8 cellular contexts compared by ENCODE assay signal in the genomic region with DNA sequence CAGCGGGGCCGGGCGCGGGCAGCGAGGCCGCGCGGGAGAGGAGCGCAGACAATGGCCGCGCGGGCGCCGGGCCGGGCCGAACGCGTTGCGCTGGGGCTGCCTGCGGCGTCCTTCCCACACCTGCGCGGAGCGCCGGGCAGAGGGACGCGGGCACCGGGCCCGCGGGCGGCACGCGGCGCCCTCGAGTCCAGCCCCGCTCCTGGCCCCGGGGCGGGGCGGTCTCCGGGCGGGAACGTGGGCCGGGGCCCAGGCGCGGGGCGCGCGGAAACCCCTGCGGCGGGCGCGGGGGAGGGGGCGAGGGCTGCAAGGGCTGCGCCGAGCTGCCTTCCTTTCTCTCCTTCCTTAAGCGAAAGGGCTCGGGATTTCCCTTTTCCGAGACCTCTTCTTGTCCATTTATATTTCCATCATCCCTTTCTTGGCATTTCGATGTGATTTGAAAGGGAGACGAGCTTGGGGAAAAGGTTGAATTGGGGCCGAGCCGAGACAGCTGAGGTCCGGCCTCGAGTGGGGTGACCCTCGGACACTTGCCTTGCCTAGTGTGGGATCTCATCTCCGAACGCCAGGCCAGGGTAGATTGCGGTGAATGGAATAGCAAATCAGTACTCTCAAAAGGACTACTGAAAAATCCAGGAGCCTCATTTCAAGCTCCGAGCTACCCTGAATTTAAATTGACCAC. TPM values are rescaled to one million over a fixed set of nuclear protein-coding genes. Genes with fewer than 3 reads are reported as not detected.
DNase-seq lines count a peak whose midpoint lies in the region; TF ChIP-seq lines count a peak whose summit lies in the region.

No MANE protein-coding gene starts in this region.

- POLR2A ChIA-PET in activated CD4-positive, alpha-beta T cell treated with anti-CD3 and anti-CD28 coated beads, Interleukin-2, amount 10 ng/mL, durations not matched to agents 7 days and 5 days (lab: Charles Lee), result no interaction called here
- POLR2A ChIA-PET in HEK293 (lab: Yijun Ruan, JAX), result interaction anchor here (0.6 to 1.7 kb wide), 6 partner anchors 8 to 1033 kb away, joined by 3 to 6 read pairs (median 4); a partner anchor contains a TSS

- H3K4me2 ChIP-seq in MM.1S (ENCODE audit: low read depth, low read length), result peak overlapping the region; percentile 89

- peaks cover 2% of the 10 kb centered on the region for H3K9me3 Mint-ChIP-seq in activated CD4-positive, alpha-beta T cell treated with anti-CD3 and anti-CD28 coated beads, Interleukin-2, amount 10 ng/mL, durations not matched to agents 7 days and 5 days
- H3K9me3 Mint-ChIP-seq in activated T-helper 2 cell treated with anti-CD3 and anti-CD28 coated beads, Interferon-gamma antibody, Interleukin-2, Interleukin-4, amounts not matched to agents 10 μg/mL and 5 μg/mL and 100 μg/mL, durations not matched to agents 14 hours and 24 hours and 36 hours, result no peaks in the 10 kb centered on the region

- no peaks in the 10 kb centered on the region for H3K79me2 ChIP-seq in MM.1S (ENCODE audit: low read length)

- no peaks in the 10 kb centered on the region for H3F3A ChIP-seq in MM.1S (ENCODE audit: insufficient read depth, low read length)

- peak overlapping the region; percentile 70 for H3K4me3 Mint-ChIP-seq in activated CD4-positive, alpha-beta T cell treated with anti-CD3 and anti-CD28 coated beads, Interleukin-2, amount 10 ng/mL, durations not matched to agents 7 days and 5 days
- H3K4me3 Mint-ChIP-seq in activated T-helper 2 cell treated with anti-CD3 and anti-CD28 coated beads, Interferon-gamma antibody, Interleukin-2, Interleukin-4, amounts not matched to agents 10 μg/mL and 5 μg/mL and 100 μg/mL, durations not matched to agents 14 hours and 24 hours and 36 hours (ENCODE audit: low read depth), result peak overlapping the region; percentile 78

- no peak for TF ChIP-seq CTCF in HEK293 (tag by site-specific recombination; IDR thresholded peaks at IDR 0.05)
- no peak for TF ChIP-seq CTCF in MM.1S (IDR thresholded peaks at IDR 0.05; ENCODE audit: low read length)
- no peak for TF ChIP-seq CTCF in left ventricle myocardium inferior (IDR thresholded peaks at IDR 0.05; ENCODE audit: borderline replicate concordance)
- no peak for TF ChIP-seq CTCF in retinal pigment epithelial cell (conservative IDR thresholded peaks at IDR 0.05; ENCODE audit: low read depth, low read length)

- peak overlapping the region; percentile 90; the same call in 1 of the 2 replicates for H3K27ac ChIP-seq in HEK293 (ENCODE audit: extremely low read depth, low read depth, low read length)
- no peak overlapping the region for H3K27ac ChIP-seq in MM.1S (ENCODE audit: low read length)
- peak overlapping the region; percentile 75 for H3K27ac ChIP-seq in left ventricle myocardium inferior (replicated peaks)

- H3K9me2 ChIP-seq in MM.1S (replicated peaks; ENCODE audit: insufficient read depth, low read length), result no peaks in the 10 kb centered on the region

- intact Hi-C loops in activated T-helper 2 cell treated with anti-CD3 and anti-CD28 coated beads, Interferon-gamma antibody, Interleukin-2, Interleukin-4, amounts not matched to agents 10 μg/mL and 5 μg/mL and 100 μg/mL, durations not matched to agents 14 hours and 24 hours and 36 hours (cut with micrococcal nuclease), result loop anchor here (5.0 kb wide), 1 partner anchor 147 kb away; no protein-coding TSS in a partner anchor
- intact Hi-C loops in left ventricle myocardium inferior (cut with micrococcal nuclease), result no loop called here

- H3K9me3 ChIP-seq in HEK293 (ENCODE audit: control insufficient read depth, insufficient read depth, low read depth, low read length) (no peaks in the 10 kb centered on the region), MM.1S (replicated peaks; ENCODE audit: insufficient read depth, low read length) (no peaks in the 10 kb centered on the region), left ventricle myocardium inferior (replicated peaks) (no peaks in the 10 kb centered on the region)

- peaks cover 0 to 12% of the 10 kb centered on the region in 2 experiments; a peak in 1 of 3 replicates for H3K36me3 ChIP-seq in HEK293 (ENCODE audit: control insufficient read depth in 2 of 2, insufficient read depth in 1 of 2, low read length in 2 of 2)
- H3K36me3 ChIP-seq in MM.1S (replicated peaks; ENCODE audit: insufficient read depth, low read length), result no peaks in the 10 kb centered on the region
- H3K36me3 ChIP-seq in left ventricle myocardium inferior, result no peaks in the 10 kb centered on the region

- H4K20me1 ChIP-seq in MM.1S (ENCODE audit: insufficient read depth, low read length), result no peaks in the 10 kb centered on the region

- CTCF ChIA-PET in activated CD4-positive, alpha-beta T cell treated with anti-CD3 and anti-CD28 coated beads, Interleukin-2, amount 10 ng/mL, durations not matched to agents 7 days and 5 days (lab: Charles Lee), result no interaction called here
- CTCF ChIA-PET in HEK293 (lab: Yijun Ruan, JAX), result no interaction called here

- H3K27me3 Mint-ChIP-seq in activated CD4-positive, alpha-beta T cell treated with anti-CD3 and anti-CD28 coated beads, Interleukin-2, amount 10 ng/mL, durations not matched to agents 7 days and 5 days, result peaks cover 29% of the 10 kb centered on the region
- H3K27me3 Mint-ChIP-seq in activated T-helper 2 cell treated with anti-CD3 and anti-CD28 coated beads, Interferon-gamma antibody, Interleukin-2, Interleukin-4, amounts not matched to agents 10 μg/mL and 5 μg/mL and 100 μg/mL, durations not matched to agents 14 hours and 24 hours and 36 hours (ENCODE audit: low read depth), result peaks cover 38% of the 10 kb centered on the region

- DNase-seq in activated CD4-positive, alpha-beta T cell treated with anti-CD3 and anti-CD28 coated beads, Interleukin-2, amount 10 ng/mL, durations not matched to agents 7 days and 5 days, result peak; percentile 12
- no peak for DNase-seq in activated CD4-positive, alpha-beta T cell treated with anti-CD3 and anti-CD28 coated beads, Interleukin-2, amount 50 U/mL, for 4 hours
- no peak for DNase-seq in MM.1S
- DNase-seq in activated T-helper 2 cell treated with anti-CD3 and anti-CD28 coated beads, Interferon-gamma antibody, Interleukin-2, Interleukin-4, amounts not matched to agents 10 μg/mL and 5 μg/mL and 100 μg/mL, durations not matched to agents 14 hours and 24 hours and 36 hours (ENCODE audit: low spot score), result no peak
- no peak for DNase-seq in left ventricle myocardium inferior
- DNase-seq in retinal pigment epithelial cell (ENCODE audit: low read depth), result no peak
- no peak for DNase-seq in cortex of kidney (lab: John Stamatoyannopoulos, UW)

- peak overlapping the region; percentile 77 for H2AFZ ChIP-seq in MM.1S (ENCODE audit: low read length)

- peaks cover 3% of the 10 kb centered on the region for H3K36me3 Mint-ChIP-seq in activated CD4-positive, alpha-beta T cell treated with anti-CD3 and anti-CD28 coated beads, Interleukin-2, amount 10 ng/mL, durations not matched to agents 7 days and 5 days (ENCODE audit: low read depth)
- H3K36me3 Mint-ChIP-seq in activated T-helper 2 cell treated with anti-CD3 and anti-CD28 coated beads, Interferon-gamma antibody, Interleukin-2, Interleukin-4, amounts not matched to agents 10 μg/mL and 5 μg/mL and 100 μg/mL, durations not matched to agents 14 hours and 24 hours and 36 hours (ENCODE audit: low read depth), result no peaks in the 10 kb centered on the region

- H3K4me3 ChIP-seq in HEK293 (ENCODE audit: low read depth, low read length) (peak overlapping the region; percentile 69), MM.1S (ENCODE audit: low read length) (peak overlapping the region; percentile 62; the same call in 1 of the 2 replicates), left ventricle myocardium inferior (peak overlapping the region; percentile 78), retinal pigment epithelial cell (ENCODE audit: low read length) (peak overlapping the region; percentile 76)

- no peak overlapping the region for H3K27ac Mint-ChIP-seq in activated CD4-positive, alpha-beta T cell treated with anti-CD3 and anti-CD28 coated beads, Interleukin-2, amount 10 ng/mL, durations not matched to agents 7 days and 5 days
- H3K27ac Mint-ChIP-seq in activated T-helper 2 cell treated with anti-CD3 and anti-CD28 coated beads, Interferon-gamma antibody, Interleukin-2, Interleukin-4, amounts not matched to agents 10 μg/mL and 5 μg/mL and 100 μg/mL, durations not matched to agents 14 hours and 24 hours and 36 hours, result no peak overlapping the region

- H3K27me3 ChIP-seq in MM.1S (replicated peaks; ENCODE audit: insufficient read depth, low read length), result no peaks in the 10 kb centered on the region
- no peaks in the 10 kb centered on the region for H3K27me3 ChIP-seq in left ventricle myocardium inferior (ENCODE audit: low read depth)

- peaks cover 21% of the 10 kb centered on the region for H3K4me1 Mint-ChIP-seq in activated CD4-positive, alpha-beta T cell treated with anti-CD3 and anti-CD28 coated beads, Interleukin-2, amount 10 ng/mL, durations not matched to agents 7 days and 5 days
- H3K4me1 Mint-ChIP-seq in activated T-helper 2 cell treated with anti-CD3 and anti-CD28 coated beads, Interferon-gamma antibody, Interleukin-2, Interleukin-4, amounts not matched to agents 10 μg/mL and 5 μg/mL and 100 μg/mL, durations not matched to agents 14 hours and 24 hours and 36 hours (ENCODE audit: low read depth), result peaks cover 20% of the 10 kb centered on the region

- no peak overlapping the region; the same call in 1 of the 2 replicates for H3K9ac ChIP-seq in MM.1S (ENCODE audit: low read length)

- no peaks in the 10 kb centered on the region; the same call in 1 of the 2 replicates for H3K4me1 ChIP-seq in HEK293 (ENCODE audit: control insufficient read depth, insufficient read depth, low read length)
- no peaks in the 10 kb centered on the region for H3K4me1 ChIP-seq in MM.1S (ENCODE audit: low read length)
- H3K4me1 ChIP-seq in left ventricle myocardium inferior, result peaks cover 16% of the 10 kb centered on the region

RNA-seq across cellular contexts. Expression of a gene that starts 0.7 kb away (rescaled TPM):
- total RNA-seq in activated CD4-positive, alpha-beta T cell treated with anti-CD3 and anti-CD28 coated beads, Interleukin-2, amount 10 ng/mL, durations not matched to agents 7 days and 5 days, result 1 to 10 TPM; 2.7 to 4.0 TPM
- 7.6 and 8.3 TPM in 2 replicates for total RNA-seq in activated T-helper 2 cell treated with anti-CD3 and anti-CD28 coated beads, Interferon-gamma antibody, Interleukin-2, Interleukin-4, amounts not matched to agents 10 μg/mL and 5 μg/mL and 100 μg/mL, durations not matched to agents 14 hours and 24 hours and 36 hours
- total RNA-seq in left ventricle myocardium inferior, result 10.4 TPM

RNA-seq across cellular contexts. Expression of a gene that starts 40.0 kb away (rescaled TPM):
- 1 to 10 TPM; 2.7 to 3.0 TPM for total RNA-seq in activated CD4-positive, alpha-beta T cell treated with anti-CD3 and anti-CD28 coated beads, Interleukin-2, amount 10 ng/mL, durations not matched to agents 7 days and 5 days
- total RNA-seq in activated T-helper 2 cell treated with anti-CD3 and anti-CD28 coated beads, Interferon-gamma antibody, Interleukin-2, Interleukin-4, amounts not matched to agents 10 μg/mL and 5 μg/mL and 100 μg/mL, durations not matched to agents 14 hours and 24 hours and 36 hours, result 3.7 and 4.2 TPM in 2 replicates
- total RNA-seq in left ventricle myocardium inferior, result 3.2 TPM

RNA-seq across cellular contexts. Expression of a gene that starts 40.1 kb away (rescaled TPM):
- not detected for total RNA-seq in activated CD4-positive, alpha-beta T cell treated with anti-CD3 and anti-CD28 coated beads, Interleukin-2, amount 10 ng/mL, durations not matched to agents 7 days and 5 days
- not detected in 2 replicates for total RNA-seq in activated T-helper 2 cell treated with anti-CD3 and anti-CD28 coated beads, Interferon-gamma antibody, Interleukin-2, Interleukin-4, amounts not matched to agents 10 μg/mL and 5 μg/mL and 100 μg/mL, durations not matched to agents 14 hours and 24 hours and 36 hours
- not detected for total RNA-seq in left ventricle myocardium inferior
